Comparison of ENCODE assay signal across 8 cellular contexts in genomic region chr14:24188251-24189058, GRCh38. TPM values are rescaled to one million over a fixed set of nuclear protein-coding genes. Genes with fewer than 3 reads are reported as not detected.
DNase-seq lines count a peak whose midpoint lies in the region; ATAC-seq and TF ChIP-seq lines count a peak whose summit lies in the region.

TSS of gene IPO4 (minus strand) at chr14:24188816. CDS start at chr14:24188787, 29 bp downstream.

- TF ChIP-seq CTCF in astrocyte of the cerebellum (IDR thresholded peaks at IDR 0.05; ENCODE audit: low read depth, low read length, missing control alignments) (no peak), vagina (IDR thresholded peaks at IDR 0.05) (no peak)

- H3K27ac ChIP-seq in rectal smooth muscle tissue (ENCODE audit: low read depth, low read length) (peak within 1 kb of the TSS; percentile 45), vagina (peak within 1 kb of the TSS; percentile 23)

- H3K9ac ChIP-seq in rectal smooth muscle tissue (ENCODE audit: low read length), result peak within 1 kb of the TSS; percentile 58

- H3K27me3 ChIP-seq in rectal smooth muscle tissue (ENCODE audit: control insufficient read depth, insufficient read depth, low read length), result no peaks in the 10 kb centered on the region
- H3K27me3 ChIP-seq in vagina, result no peaks in the 10 kb centered on the region

- peak; percentile 54 for ATAC-seq in GM18508 (IDR thresholded peaks at IDR 0.05; ENCODE audit: insufficient read depth, unreplicated experiment)
- peak; percentile 87 for ATAC-seq in HG02981 (IDR thresholded peaks at IDR 0.05; ENCODE audit: unreplicated experiment)

- DNase-seq in NCI-H2029 treated with DMSO at 0.1 percent for 48 hours (lab: John Stamatoyannopoulos, UW) (peak; percentile 90), T-helper 22 cell (ENCODE audit: low read depth) (peak; percentile 94), astrocyte of the cerebellum (ENCODE audit: low read depth) (peak; percentile 95), hepatic stellate cell (ENCODE audit: low spot score) (peak; percentile 99), vagina (ENCODE audit: extremely low spot score in 2 of 2) (peak in 1 of 2 donors; percentile 98)

- peak in 1 of 2 donors; percentile 2 for TF ChIP-seq POLR2A in vagina (IDR thresholded peaks at IDR 0.05)

- in situ Hi-C loops in astrocyte of the cerebellum (cut with HindIII; ENCODE audit: low sequenced_read_pairs), result no loop called here

- peak within 1 kb of the TSS; percentile 73 for H3K4me3 ChIP-seq in astrocyte of the cerebellum (ENCODE audit: low read depth, low read length)
- peak within 1 kb of the TSS; percentile 85 for H3K4me3 ChIP-seq in rectal smooth muscle tissue (ENCODE audit: low read length)
- peak within 1 kb of the TSS; percentile 50 to 82 for H3K4me3 ChIP-seq in vagina

- H3K4me1 ChIP-seq in rectal smooth muscle tissue (ENCODE audit: control insufficient read depth, insufficient read depth, low read length) (peaks cover 6% of the 10 kb centered on the region), vagina (peaks cover 13% of the 10 kb centered on the region)

- peaks cover 31% of the 10 kb centered on the region for H3K36me3 ChIP-seq in rectal smooth muscle tissue (ENCODE audit: control insufficient read depth, insufficient read depth, low read length)
- H3K36me3 ChIP-seq in vagina, result peaks cover 0 to 46% of the 10 kb centered on the region in 2 donors

- intact Hi-C loops in vagina (cut with DNase I), result no loop called here

- H3K9me3 ChIP-seq in vagina, result no peaks in the 10 kb centered on the region

RNA-seq across cellular contexts. Expression of gene IPO4, which starts in this region (rescaled TPM):
- total RNA-seq in vagina, result 28.5 TPM
